Comparison of ENCODE assay signal across 1 cellular context in the genomic region with DNA sequence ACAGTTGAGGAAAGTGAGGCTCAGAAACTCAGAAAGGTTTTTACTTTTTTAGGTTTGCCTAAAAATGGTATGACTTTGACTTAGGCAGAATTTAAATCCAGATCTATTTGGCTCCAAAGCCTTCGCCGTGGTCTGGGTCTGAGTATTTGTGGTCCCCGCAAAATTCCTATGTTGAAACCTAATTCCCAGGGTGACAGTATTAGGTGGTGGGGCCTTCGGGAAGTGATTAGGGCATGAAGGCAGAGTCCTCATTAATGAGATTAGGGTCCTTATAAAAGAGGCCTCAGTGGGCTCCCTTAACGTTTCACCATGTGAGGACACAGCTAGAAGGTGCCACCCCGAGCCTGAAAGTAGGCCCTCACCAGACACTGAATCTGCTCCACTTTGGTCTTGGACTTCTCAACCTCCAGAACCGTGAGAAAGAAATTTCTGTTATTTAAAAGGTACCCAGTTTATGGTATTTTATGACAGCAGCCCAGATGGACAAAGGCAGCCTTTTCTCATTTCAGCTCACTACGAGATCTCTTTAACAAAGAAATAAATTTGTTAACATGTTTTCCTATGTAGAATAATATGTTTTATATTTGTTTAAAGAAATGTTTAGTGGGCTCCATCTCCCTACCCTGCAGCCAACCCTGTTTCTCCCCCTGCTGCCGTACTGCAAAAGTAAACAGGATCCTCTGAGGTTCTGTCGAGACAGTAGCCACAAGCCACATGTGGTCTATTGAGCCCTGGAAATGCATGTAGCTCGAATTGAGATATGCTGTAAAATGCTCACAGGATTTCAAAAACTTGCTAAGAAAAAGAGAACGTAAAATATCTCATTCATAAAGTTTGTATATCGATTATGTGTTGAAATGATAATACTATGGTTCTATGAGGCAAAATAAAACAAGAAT.
A peak's percentile ranks its signal among the peaks of the same experiment; 100 is the strongest.
TF ChIP-seq lines count a peak whose summit lies in the region.

No MANE protein-coding gene starts in this region.

TF ChIP-seq in HepG2, 621 proteins besides CTCF, POLR2A, EP300 and RAD21 (continued from another document and continues in another):
- TF ChIP-seq, protein P1, sequence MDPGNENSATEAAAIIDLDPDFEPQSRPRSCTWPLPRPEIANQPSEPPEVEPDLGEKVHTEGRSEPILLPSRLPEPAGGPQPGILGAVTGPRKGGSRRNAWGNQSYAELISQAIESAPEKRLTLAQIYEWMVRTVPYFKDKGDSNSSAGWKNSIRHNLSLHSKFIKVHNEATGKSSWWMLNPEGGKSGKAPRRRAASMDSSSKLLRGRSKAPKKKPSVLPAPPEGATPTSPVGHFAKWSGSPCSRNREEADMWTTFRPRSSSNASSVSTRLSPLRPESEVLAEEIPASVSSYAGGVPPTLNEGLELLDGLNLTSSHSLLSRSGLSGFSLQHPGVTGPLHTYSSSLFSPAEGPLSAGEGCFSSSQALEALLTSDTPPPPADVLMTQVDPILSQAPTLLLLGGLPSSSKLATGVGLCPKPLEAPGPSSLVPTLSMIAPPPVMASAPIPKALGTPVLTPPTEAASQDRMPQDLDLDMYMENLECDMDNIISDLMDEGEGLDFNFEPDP (CRISPR knock-in tag; conservative IDR thresholded peaks at IDR 0.05): no peak
- TF ChIP-seq ZNF703 (CRISPR knock-in tag; IDR thresholded peaks at IDR 0.05; ENCODE audit: borderline replicate concordance) (no peak), ZBTB3 (CRISPR knock-in tag; IDR thresholded peaks at IDR 0.05; ENCODE audit: borderline replicate concordance, low read depth) (0 out of 2 replicates have a peak, but pooled peaks have one; percentile 84), IRX3 (CRISPR knock-in tag; IDR thresholded peaks at IDR 0.05; ENCODE audit: borderline replicate concordance, low read depth) (no peak), CENPX (CRISPR knock-in tag; IDR thresholded peaks at IDR 0.05) (no peak), ZNF180 (CRISPR knock-in tag; IDR thresholded peaks at IDR 0.05; ENCODE audit: borderline replicate concordance, low read depth) (no peak), KLF9 (CRISPR knock-in tag; IDR thresholded peaks at IDR 0.05; ENCODE audit: low read depth) (no peak), ISL2 (CRISPR knock-in tag; IDR thresholded peaks at IDR 0.05) (no peak), ZFY (CRISPR knock-in tag; IDR thresholded peaks at IDR 0.05) (peak; percentile 23; the same call in 1 of the 2 replicates), RNF2 (conservative IDR thresholded peaks at IDR 0.05; ENCODE audit: low read depth) (no peak), MATR3 (CRISPR knock-in tag; IDR thresholded peaks at IDR 0.05) (no peak), RARA (CRISPR knock-in tag; IDR thresholded peaks at IDR 0.05) (no peak), ATM (IDR thresholded peaks at IDR 0.05; ENCODE audit: borderline replicate concordance) (no peak), MAFK (conservative IDR thresholded peaks at IDR 0.05 in 1 of 2, IDR thresholded peaks at IDR 0.05 in 1 of 2; ENCODE audit: low read length in 2 of 2) (no peak), FOXA3 (CRISPR knock-in tag; IDR thresholded peaks at IDR 0.05) (peak; percentile 74), ZSCAN29 (CRISPR knock-in tag; conservative IDR thresholded peaks at IDR 0.05) (0 out of 2 replicates have a peak, but pooled peaks have one; percentile 16), ZC3H13 (CRISPR knock-in tag; IDR thresholded peaks at IDR 0.05) (no peak), EZH2 (conservative IDR thresholded peaks at IDR 0.05; ENCODE audit: low read depth, low read length) (no peak), KLF15 (CRISPR knock-in tag; IDR thresholded peaks at IDR 0.05; ENCODE audit: borderline replicate concordance) (no peak), NFATC3 (CRISPR knock-in tag; IDR thresholded peaks at IDR 0.05) (no peak), ZNF33B (CRISPR knock-in tag; IDR thresholded peaks at IDR 0.05) (no peak), ZMAT3 (CRISPR knock-in tag; conservative IDR thresholded peaks at IDR 0.05) (no peak), HCFC1 (IDR thresholded peaks at IDR 0.05; ENCODE audit: low read depth, low read length) (no peak), ZNF629 (CRISPR knock-in tag; conservative IDR thresholded peaks at IDR 0.05) (no peak), ZNF33A (CRISPR knock-in tag; IDR thresholded peaks at IDR 0.05; ENCODE audit: borderline replicate concordance) (no peak), NCOR1 (IDR thresholded peaks at IDR 0.05; ENCODE audit: borderline replicate concordance, low read length) (no peak), ZFYVE20 (CRISPR knock-in tag; IDR thresholded peaks at IDR 0.05; ENCODE audit: borderline replicate concordance, low read depth) (no peak), KMT2B (CRISPR knock-in tag; IDR thresholded peaks at IDR 0.05) (no peak), ZNF564 (CRISPR knock-in tag; IDR thresholded peaks at IDR 0.05) (peak; percentile 96), ONECUT2 (CRISPR knock-in tag; IDR thresholded peaks at IDR 0.05) (no peak), PLRG1 (conservative IDR thresholded peaks at IDR 0.05) (no peak), BCL6 (CRISPR knock-in tag; IDR thresholded peaks at IDR 0.05) (0 out of 2 replicates have a peak, but pooled peaks have one; percentile 6), TAF1 (CRISPR knock-in tag; IDR thresholded peaks at IDR 0.05) (no peak), MIXL1 (CRISPR knock-in tag; IDR thresholded peaks at IDR 0.05) (no peak), SIX1 (CRISPR knock-in tag; IDR thresholded peaks at IDR 0.05; ENCODE audit: borderline replicate concordance) (no peak), ZNF549 (CRISPR knock-in tag; IDR thresholded peaks at IDR 0.05) (no peak), NFIC (IDR thresholded peaks at IDR 0.05; ENCODE audit: low read length) (no peak), MBNL3 (CRISPR knock-in tag; conservative IDR thresholded peaks at IDR 0.05) (no peak), ZNF331 (CRISPR knock-in tag; IDR thresholded peaks at IDR 0.05) (no peak), ZNF7 (CRISPR knock-in tag; IDR thresholded peaks at IDR 0.05) (no peak), JUND (CRISPR knock-in tag; IDR thresholded peaks at IDR 0.05) (no peak), ATF7 (IDR thresholded peaks at IDR 0.05) (no peak), ATF7 (CRISPR knock-in tag; IDR thresholded peaks at IDR 0.05) (no peak), MYC (CRISPR knock-in tag; IDR thresholded peaks at IDR 0.05; ENCODE audit: borderline replicate concordance) (no peak), AKAP8 (CRISPR knock-in tag; IDR thresholded peaks at IDR 0.05) (no peak), BRD4 (CRISPR knock-in tag; IDR thresholded peaks at IDR 0.05) (no peak), ZNF329 (CRISPR knock-in tag; IDR thresholded peaks at IDR 0.05; ENCODE audit: low read depth) (no peak), MTF1 (CRISPR knock-in tag; IDR thresholded peaks at IDR 0.05) (no peak), ZNF773 (CRISPR knock-in tag; IDR thresholded peaks at IDR 0.05; ENCODE audit: borderline replicate concordance) (no peak), THYN1 (CRISPR knock-in tag; IDR thresholded peaks at IDR 0.05; ENCODE audit: borderline replicate concordance, low read depth) (no peak), ATRX (CRISPR knock-in tag; IDR thresholded peaks at IDR 0.05; ENCODE audit: borderline replicate concordance) (no peak), DNMT1 (CRISPR knock-in tag; IDR thresholded peaks at IDR 0.05) (no peak), ZNF232 (CRISPR knock-in tag; IDR thresholded peaks at IDR 0.05; ENCODE audit: borderline replicate concordance) (no peak)
- TF ChIP-seq, protein P2, sequence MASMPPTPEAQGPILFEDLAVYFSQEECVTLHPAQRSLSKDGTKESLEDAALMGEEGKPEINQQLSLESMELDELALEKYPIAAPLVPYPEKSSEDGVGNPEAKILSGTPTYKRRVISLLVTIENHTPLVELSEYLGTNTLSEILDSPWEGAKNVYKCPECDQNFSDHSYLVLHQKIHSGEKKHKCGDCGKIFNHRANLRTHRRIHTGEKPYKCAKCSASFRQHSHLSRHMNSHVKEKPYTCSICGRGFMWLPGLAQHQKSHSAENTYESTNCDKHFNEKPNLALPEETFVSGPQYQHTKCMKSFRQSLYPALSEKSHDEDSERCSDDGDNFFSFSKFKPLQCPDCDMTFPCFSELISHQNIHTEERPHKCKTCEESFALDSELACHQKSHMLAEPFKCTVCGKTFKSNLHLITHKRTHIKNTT (CRISPR knock-in tag; IDR thresholded peaks at IDR 0.05): no peak
- TF ChIP-seq, protein P3, sequence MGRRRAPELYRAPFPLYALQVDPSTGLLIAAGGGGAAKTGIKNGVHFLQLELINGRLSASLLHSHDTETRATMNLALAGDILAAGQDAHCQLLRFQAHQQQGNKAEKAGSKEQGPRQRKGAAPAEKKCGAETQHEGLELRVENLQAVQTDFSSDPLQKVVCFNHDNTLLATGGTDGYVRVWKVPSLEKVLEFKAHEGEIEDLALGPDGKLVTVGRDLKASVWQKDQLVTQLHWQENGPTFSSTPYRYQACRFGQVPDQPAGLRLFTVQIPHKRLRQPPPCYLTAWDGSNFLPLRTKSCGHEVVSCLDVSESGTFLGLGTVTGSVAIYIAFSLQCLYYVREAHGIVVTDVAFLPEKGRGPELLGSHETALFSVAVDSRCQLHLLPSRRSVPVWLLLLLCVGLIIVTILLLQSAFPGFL (CRISPR knock-in tag; IDR thresholded peaks at IDR 0.05): no peak
- TF ChIP-seq, protein P4, sequence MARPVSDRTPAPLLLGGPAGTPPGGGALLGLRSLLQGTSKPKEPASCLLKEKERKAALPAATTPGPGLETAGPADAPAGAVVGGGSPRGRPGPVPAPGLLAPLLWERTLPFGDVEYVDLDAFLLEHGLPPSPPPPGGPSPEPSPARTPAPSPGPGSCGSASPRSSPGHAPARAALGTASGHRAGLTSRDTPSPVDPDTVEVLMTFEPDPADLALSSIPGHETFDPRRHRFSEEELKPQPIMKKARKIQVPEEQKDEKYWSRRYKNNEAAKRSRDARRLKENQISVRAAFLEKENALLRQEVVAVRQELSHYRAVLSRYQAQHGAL (CRISPR knock-in tag; IDR thresholded peaks at IDR 0.05; ENCODE audit: not compliant biosample characterization): no peak
- TF ChIP-seq, protein P5, sequence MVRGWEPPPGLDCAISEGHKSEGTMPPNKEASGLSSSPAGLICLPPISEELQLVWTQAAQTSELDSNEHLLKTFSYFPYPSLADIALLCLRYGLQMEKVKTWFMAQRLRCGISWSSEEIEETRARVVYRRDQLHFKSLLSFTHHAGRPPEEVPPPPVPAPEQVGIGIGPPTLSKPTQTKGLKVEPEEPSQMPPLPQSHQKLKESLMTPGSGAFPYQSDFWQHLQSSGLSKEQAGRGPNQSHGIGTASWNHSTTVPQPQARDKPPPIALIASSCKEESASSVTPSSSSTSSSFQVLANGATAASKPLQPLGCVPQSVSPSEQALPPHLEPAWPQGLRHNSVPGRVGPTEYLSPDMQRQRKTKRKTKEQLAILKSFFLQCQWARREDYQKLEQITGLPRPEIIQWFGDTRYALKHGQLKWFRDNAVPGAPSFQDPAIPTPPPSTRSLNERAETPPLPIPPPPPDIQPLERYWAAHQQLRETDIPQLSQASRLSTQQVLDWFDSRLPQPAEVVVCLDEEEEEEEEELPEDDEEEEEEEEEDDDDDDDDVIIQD (CRISPR knock-in tag; IDR thresholded peaks at IDR 0.05; ENCODE audit: low read depth): peak; percentile 27; the same call in 1 of the 2 replicates
- TF ChIP-seq, protein P6, sequence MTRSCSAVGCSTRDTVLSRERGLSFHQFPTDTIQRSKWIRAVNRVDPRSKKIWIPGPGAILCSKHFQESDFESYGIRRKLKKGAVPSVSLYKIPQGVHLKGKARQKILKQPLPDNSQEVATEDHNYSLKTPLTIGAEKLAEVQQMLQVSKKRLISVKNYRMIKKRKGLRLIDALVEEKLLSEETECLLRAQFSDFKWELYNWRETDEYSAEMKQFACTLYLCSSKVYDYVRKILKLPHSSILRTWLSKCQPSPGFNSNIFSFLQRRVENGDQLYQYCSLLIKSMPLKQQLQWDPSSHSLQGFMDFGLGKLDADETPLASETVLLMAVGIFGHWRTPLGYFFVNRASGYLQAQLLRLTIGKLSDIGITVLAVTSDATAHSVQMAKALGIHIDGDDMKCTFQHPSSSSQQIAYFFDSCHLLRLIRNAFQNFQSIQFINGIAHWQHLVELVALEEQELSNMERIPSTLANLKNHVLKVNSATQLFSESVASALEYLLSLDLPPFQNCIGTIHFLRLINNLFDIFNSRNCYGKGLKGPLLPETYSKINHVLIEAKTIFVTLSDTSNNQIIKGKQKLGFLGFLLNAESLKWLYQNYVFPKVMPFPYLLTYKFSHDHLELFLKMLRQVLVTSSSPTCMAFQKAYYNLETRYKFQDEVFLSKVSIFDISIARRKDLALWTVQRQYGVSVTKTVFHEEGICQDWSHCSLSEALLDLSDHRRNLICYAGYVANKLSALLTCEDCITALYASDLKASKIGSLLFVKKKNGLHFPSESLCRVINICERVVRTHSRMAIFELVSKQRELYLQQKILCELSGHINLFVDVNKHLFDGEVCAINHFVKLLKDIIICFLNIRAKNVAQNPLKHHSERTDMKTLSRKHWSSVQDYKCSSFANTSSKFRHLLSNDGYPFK (CRISPR knock-in tag; IDR thresholded peaks at IDR 0.05; ENCODE audit: borderline replicate concordance): no peak
